1 cellular context compared by ENCODE assay signal in the genomic region with DNA sequence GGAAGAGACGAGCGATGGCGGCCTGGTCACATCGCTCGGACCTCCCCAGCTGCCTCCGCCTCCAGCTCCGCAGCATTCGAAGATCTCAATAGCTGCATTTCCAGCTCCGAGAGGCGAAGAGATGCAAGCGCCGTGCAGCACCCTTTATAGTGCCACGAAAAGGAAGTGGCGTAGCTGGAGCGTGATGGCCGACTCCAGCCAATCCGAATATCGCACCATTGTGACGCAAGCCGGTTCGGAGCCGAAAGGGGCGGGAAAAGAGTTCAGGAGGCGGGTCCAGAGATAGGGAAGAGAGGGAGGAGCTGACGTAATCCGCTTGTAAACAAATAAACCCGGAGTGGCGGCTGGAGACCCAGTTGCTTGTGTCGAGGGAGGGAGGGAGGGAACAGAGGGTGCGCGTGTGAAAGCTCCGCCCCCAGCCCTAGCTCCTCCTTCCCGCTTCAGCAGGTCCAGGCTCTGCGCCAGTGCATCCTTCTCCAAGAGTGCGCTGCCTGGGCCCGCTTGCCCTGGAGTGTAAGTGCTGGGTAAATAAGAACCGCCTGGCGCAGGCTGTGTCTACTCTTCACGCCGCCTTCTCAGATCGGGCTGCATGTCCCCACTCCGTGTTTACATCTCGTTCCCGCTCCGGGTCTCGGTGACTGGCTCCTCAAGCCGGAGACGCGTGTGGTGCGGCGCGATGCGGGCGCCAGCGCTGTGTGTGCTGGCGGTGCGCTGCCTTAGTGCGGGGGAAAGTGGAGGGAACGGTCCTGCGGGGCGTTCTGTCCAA.
A peak's percentile ranks its signal among the peaks of the same experiment; 100 is the strongest.
TF ChIP-seq lines count a peak whose summit lies in the region.

A gene with protein sequence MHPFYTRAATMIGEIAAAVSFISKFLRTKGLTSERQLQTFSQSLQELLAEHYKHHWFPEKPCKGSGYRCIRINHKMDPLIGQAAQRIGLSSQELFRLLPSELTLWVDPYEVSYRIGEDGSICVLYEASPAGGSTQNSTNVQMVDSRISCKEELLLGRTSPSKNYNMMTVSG (minus strand): TSS at position 116 of the 766 bp plus-strand sequence. CDS start 311 bp downstream, outside the sequence.

TF ChIP-seq in HepG2, 621 proteins besides CTCF, POLR2A, EP300 and RAD21 (continued from another document and continues in another):
- TF ChIP-seq, protein P1, sequence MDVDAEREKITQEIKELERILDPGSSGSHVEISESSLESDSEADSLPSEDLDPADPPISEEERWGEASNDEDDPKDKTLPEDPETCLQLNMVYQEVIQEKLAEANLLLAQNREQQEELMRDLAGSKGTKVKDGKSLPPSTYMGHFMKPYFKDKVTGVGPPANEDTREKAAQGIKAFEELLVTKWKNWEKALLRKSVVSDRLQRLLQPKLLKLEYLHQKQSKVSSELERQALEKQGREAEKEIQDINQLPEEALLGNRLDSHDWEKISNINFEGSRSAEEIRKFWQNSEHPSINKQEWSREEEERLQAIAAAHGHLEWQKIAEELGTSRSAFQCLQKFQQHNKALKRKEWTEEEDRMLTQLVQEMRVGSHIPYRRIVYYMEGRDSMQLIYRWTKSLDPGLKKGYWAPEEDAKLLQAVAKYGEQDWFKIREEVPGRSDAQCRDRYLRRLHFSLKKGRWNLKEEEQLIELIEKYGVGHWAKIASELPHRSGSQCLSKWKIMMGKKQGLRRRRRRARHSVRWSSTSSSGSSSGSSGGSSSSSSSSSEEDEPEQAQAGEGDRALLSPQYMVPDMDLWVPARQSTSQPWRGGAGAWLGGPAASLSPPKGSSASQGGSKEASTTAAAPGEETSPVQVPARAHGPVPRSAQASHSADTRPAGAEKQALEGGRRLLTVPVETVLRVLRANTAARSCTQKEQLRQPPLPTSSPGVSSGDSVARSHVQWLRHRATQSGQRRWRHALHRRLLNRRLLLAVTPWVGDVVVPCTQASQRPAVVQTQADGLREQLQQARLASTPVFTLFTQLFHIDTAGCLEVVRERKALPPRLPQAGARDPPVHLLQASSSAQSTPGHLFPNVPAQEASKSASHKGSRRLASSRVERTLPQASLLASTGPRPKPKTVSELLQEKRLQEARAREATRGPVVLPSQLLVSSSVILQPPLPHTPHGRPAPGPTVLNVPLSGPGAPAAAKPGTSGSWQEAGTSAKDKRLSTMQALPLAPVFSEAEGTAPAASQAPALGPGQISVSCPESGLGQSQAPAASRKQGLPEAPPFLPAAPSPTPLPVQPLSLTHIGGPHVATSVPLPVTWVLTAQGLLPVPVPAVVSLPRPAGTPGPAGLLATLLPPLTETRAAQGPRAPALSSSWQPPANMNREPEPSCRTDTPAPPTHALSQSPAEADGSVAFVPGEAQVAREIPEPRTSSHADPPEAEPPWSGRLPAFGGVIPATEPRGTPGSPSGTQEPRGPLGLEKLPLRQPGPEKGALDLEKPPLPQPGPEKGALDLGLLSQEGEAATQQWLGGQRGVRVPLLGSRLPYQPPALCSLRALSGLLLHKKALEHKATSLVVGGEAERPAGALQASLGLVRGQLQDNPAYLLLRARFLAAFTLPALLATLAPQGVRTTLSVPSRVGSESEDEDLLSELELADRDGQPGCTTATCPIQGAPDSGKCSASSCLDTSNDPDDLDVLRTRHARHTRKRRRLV (CRISPR knock-in tag; IDR thresholded peaks at IDR 0.05), result no peak
- TF ChIP-seq ZNF614 (CRISPR knock-in tag; IDR thresholded peaks at IDR 0.05; ENCODE audit: borderline replicate concordance) (0 out of 2 replicates have a peak, but pooled peaks have one; percentile 18), ZNF552 (CRISPR knock-in tag; IDR thresholded peaks at IDR 0.05; ENCODE audit: borderline replicate concordance) (no peak), ZNF343 (CRISPR knock-in tag; IDR thresholded peaks at IDR 0.05) (peak; percentile 67; the same call in 1 of the 2 replicates), POLR2G (IDR thresholded peaks at IDR 0.05; ENCODE audit: low read depth, low read length) (peak; percentile 100), XRCC5 (optimal IDR thresholded peaks at IDR 0.05; ENCODE audit: low read length) (peak; percentile 12), AHR (CRISPR knock-in tag; IDR thresholded peaks at IDR 0.05) (peak; percentile 47; the same call in 1 of the 2 replicates), GLI4 (CRISPR knock-in tag; IDR thresholded peaks at IDR 0.05; ENCODE audit: borderline replicate concordance) (no peak), ZEB1 (IDR thresholded peaks at IDR 0.05; ENCODE audit: insufficient replicate concordance, low read depth) (no peak), ZNF7 (CRISPR knock-in tag; IDR thresholded peaks at IDR 0.05) (no peak), RBM22 (optimal IDR thresholded peaks at IDR 0.05; ENCODE audit: low read length) (peak; percentile 92), TBX3 (IDR thresholded peaks at IDR 0.05; ENCODE audit: borderline replicate concordance) (no peak), ZFP36L2 (CRISPR knock-in tag; IDR thresholded peaks at IDR 0.05) (no peak), HNRNPK (IDR thresholded peaks at IDR 0.05; ENCODE audit: low read depth, low read length, poor library complexity, severe bottlenecking) (no peak), ZSCAN30 (CRISPR knock-in tag; IDR thresholded peaks at IDR 0.05) (no peak), TMF1 (CRISPR knock-in tag; IDR thresholded peaks at IDR 0.05; ENCODE audit: low read depth) (no peak; the same call in 1 of the 2 replicates), ZNF724P (CRISPR knock-in tag; IDR thresholded peaks at IDR 0.05; ENCODE audit: borderline replicate concordance) (0 out of 2 replicates have a peak, but pooled peaks have one; percentile 27), ZNF326 (CRISPR knock-in tag; IDR thresholded peaks at IDR 0.05; ENCODE audit: borderline replicate concordance) (no peak), ZNF781 (CRISPR knock-in tag; IDR thresholded peaks at IDR 0.05; ENCODE audit: borderline replicate concordance, not compliant biosample characterization) (no peak), PRMT3 (CRISPR knock-in tag; IDR thresholded peaks at IDR 0.05; ENCODE audit: borderline replicate concordance, low read depth) (0 out of 2 replicates have a peak, but pooled peaks have one; percentile 38)
- TF ChIP-seq, protein P2, sequence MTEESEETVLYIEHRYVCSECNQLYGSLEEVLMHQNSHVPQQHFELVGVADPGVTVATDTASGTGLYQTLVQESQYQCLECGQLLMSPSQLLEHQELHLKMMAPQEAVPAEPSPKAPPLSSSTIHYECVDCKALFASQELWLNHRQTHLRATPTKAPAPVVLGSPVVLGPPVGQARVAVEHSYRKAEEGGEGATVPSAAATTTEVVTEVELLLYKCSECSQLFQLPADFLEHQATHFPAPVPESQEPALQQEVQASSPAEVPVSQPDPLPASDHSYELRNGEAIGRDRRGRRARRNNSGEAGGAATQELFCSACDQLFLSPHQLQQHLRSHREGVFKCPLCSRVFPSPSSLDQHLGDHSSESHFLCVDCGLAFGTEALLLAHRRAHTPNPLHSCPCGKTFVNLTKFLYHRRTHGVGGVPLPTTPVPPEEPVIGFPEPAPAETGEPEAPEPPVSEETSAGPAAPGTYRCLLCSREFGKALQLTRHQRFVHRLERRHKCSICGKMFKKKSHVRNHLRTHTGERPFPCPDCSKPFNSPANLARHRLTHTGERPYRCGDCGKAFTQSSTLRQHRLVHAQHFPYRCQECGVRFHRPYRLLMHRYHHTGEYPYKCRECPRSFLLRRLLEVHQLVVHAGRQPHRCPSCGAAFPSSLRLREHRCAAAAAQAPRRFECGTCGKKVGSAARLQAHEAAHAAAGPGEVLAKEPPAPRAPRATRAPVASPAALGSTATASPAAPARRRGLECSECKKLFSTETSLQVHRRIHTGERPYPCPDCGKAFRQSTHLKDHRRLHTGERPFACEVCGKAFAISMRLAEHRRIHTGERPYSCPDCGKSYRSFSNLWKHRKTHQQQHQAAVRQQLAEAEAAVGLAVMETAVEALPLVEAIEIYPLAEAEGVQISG (CRISPR knock-in tag; IDR thresholded peaks at IDR 0.05), result peak; percentile 83
- TF ChIP-seq, protein P3, sequence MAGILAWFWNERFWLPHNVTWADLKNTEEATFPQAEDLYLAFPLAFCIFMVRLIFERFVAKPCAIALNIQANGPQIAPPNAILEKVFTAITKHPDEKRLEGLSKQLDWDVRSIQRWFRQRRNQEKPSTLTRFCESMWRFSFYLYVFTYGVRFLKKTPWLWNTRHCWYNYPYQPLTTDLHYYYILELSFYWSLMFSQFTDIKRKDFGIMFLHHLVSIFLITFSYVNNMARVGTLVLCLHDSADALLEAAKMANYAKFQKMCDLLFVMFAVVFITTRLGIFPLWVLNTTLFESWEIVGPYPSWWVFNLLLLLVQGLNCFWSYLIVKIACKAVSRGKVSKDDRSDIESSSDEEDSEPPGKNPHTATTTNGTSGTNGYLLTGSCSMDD (CRISPR knock-in tag; IDR thresholded peaks at IDR 0.05), result no peak
- TF ChIP-seq, protein P4, sequence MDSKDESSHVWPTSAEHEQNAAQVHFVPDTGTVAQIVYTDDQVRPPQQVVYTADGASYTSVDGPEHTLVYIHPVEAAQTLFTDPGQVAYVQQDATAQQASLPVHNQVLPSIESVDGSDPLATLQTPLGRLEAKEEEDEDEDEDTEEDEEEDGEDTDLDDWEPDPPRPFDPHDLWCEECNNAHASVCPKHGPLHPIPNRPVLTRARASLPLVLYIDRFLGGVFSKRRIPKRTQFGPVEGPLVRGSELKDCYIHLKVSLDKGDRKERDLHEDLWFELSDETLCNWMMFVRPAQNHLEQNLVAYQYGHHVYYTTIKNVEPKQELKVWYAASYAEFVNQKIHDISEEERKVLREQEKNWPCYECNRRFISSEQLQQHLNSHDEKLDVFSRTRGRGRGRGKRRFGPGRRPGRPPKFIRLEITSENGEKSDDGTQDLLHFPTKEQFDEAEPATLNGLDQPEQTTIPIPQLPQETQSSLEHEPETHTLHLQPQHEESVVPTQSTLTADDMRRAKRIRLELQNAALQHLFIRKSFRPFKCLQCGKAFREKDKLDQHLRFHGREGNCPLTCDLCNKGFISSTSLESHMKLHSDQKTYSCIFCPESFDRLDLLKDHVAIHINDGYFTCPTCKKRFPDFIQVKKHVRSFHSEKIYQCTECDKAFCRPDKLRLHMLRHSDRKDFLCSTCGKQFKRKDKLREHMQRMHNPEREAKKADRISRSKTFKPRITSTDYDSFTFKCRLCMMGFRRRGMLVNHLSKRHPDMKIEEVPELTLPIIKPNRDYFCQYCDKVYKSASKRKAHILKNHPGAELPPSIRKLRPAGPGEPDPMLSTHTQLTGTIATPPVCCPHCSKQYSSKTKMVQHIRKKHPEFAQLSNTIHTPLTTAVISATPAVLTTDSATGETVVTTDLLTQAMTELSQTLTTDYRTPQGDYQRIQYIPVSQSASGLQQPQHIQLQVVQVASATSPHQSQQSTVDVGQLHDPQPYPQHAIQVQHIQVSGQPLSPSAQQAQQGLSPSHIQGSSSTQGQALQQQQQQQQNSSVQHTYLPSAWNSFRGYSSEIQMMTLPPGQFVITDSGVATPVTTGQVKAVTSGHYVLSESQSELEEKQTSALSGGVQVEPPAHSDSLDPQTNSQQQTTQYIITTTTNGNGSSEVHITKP (CRISPR knock-in tag; IDR thresholded peaks at IDR 0.05; ENCODE audit: low read depth), result no peak; the same call in 1 of the 2 replicates
- TF ChIP-seq, protein P5, sequence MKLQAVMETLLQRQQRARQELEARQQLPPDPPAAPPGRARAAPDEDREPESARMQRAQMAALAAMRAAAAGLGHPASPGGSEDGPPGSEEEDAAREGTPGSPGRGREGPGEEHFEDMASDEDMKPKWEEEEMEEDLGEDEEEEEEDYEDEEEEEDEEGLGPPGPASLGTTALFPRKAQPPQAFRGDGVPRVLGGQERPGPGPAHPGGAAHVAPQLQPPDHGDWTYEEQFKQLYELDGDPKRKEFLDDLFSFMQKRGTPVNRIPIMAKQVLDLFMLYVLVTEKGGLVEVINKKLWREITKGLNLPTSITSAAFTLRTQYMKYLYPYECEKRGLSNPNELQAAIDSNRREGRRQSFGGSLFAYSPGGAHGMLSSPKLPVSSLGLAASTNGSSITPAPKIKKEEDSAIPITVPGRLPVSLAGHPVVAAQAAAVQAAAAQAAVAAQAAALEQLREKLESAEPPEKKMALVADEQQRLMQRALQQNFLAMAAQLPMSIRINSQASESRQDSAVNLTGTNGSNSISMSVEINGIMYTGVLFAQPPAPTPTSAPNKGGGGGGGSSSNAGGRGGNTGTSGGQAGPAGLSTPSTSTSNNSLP (IDR thresholded peaks at IDR 0.05; ENCODE audit: low read depth, low read length), result no peak
- TF ChIP-seq, protein P6, sequence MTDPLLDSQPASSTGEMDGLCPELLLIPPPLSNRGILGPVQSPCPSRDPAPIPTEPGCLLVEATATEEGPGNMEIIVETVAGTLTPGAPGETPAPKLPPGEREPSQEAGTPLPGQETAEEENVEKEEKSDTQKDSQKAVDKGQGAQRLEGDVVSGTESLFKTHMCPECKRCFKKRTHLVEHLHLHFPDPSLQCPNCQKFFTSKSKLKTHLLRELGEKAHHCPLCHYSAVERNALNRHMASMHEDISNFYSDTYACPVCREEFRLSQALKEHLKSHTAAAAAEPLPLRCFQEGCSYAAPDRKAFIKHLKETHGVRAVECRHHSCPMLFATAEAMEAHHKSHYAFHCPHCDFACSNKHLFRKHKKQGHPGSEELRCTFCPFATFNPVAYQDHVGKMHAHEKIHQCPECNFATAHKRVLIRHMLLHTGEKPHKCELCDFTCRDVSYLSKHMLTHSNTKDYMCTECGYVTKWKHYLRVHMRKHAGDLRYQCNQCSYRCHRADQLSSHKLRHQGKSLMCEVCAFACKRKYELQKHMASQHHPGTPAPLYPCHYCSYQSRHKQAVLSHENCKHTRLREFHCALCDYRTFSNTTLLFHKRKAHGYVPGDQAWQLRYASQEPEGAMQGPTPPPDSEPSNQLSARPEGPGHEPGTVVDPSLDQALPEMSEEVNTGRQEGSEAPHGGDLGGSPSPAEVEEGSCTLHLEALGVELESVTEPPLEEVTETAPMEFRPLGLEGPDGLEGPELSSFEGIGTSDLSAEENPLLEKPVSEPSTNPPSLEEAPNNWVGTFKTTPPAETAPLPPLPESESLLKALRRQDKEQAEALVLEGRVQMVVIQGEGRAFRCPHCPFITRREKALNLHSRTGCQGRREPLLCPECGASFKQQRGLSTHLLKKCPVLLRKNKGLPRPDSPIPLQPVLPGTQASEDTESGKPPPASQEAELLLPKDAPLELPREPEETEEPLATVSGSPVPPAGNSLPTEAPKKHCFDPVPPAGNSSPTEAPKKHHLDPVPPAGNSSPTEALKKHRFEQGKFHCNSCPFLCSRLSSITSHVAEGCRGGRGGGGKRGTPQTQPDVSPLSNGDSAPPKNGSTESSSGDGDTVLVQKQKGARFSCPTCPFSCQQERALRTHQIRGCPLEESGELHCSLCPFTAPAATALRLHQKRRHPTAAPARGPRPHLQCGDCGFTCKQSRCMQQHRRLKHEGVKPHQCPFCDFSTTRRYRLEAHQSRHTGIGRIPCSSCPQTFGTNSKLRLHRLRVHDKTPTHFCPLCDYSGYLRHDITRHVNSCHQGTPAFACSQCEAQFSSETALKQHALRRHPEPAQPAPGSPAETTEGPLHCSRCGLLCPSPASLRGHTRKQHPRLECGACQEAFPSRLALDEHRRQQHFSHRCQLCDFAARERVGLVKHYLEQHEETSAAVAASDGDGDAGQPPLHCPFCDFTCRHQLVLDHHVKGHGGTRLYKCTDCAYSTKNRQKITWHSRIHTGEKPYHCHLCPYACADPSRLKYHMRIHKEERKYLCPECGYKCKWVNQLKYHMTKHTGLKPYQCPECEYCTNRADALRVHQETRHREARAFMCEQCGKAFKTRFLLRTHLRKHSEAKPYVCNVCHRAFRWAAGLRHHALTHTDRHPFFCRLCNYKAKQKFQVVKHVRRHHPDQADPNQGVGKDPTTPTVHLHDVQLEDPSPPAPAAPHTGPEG (CRISPR knock-in tag; IDR thresholded peaks at IDR 0.05), result no peak
